ENCODE assay signal across 26 cellular contexts in the genomic region with DNA sequence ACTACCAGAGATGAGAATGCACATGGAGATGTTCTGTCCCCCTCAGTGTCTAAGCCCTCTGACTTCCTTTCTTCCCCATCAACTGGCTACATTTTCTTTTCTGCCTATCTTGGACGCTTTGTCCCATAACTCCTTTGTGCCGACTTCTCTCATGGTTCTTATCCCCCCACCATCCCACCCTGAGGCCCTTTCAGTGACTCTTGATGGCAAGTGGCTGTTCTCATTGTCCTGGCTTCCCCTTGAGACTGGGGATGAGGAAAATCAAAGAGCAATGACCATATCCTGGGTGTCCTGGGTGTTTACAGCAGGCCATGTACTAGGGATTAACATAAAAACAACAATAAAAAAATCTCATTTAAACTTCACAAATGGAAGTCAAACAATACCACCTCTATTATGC.
"Had no signal": no experiment of that assay in that cellular context is flagged by ENCODE, and none has a peak within 500 bp of the region (broad histone marks: within the 10 kb centered on the region; RNA-seq: fewer than 3 reads in every experiment).

No MANE protein-coding gene starts in this region.

- H3K27ac Mint-ChIP-seq: mesothelial cell of epicardium had no signal

- H3K36me3 ChIP-seq: esophagus squamous epithelium, gastrocnemius medialis, lower lobe of right lung had no signal

- H3K9me3 ChIP-seq: esophagus squamous epithelium, gastrocnemius medialis, heart right ventricle, left ventricle myocardium inferior, lower lobe of right lung, mucosa of descending colon had no signal

- H3K4me3 ChIP-seq: coronary artery, dorsolateral prefrontal cortex, esophagus squamous epithelium, gastrocnemius medialis, heart right ventricle, left ventricle myocardium inferior, lower lobe of right lung, mucosa of descending colon had no signal

- H3K4me3 Mint-ChIP-seq: immature natural killer cell, mesothelial cell of epicardium had no signal

- H3K27me3 ChIP-seq: dorsolateral prefrontal cortex, esophagus squamous epithelium, gastrocnemius medialis, heart right ventricle had no signal

- H3K9me3 Mint-ChIP-seq: immature natural killer cell, mesothelial cell of epicardium had no signal

- H3K27ac ChIP-seq: coronary artery, dorsolateral prefrontal cortex, esophagus squamous epithelium, gastrocnemius medialis, heart right ventricle, left ventricle myocardium inferior, lower lobe of right lung had no signal

- H3K4me1 ChIP-seq: gastrocnemius medialis had no signal

- FAIRE-seq: colon, endothelial cell of umbilical vein, kidney had no signal

- DNase-seq: dermis blood vessel endothelial cell; dorsolateral prefrontal cortex; effector CD4-positive, alpha-beta T cell; effector memory CD4-positive, alpha-beta T cell; esophagus squamous epithelium; foreskin fibroblast; foreskin melanocyte; gastrocnemius medialis; glutamatergic neuron; head of caudate nucleus; heart right ventricle; hypothalamus; immature natural killer cell; islet precursor cell; kidney; kidney glomerular epithelial cell; left colon; left ventricle myocardium inferior; lower lobe of right lung; mesenchymal stem cell; mucosa of descending colon had no signal

- ATAC-seq: gastrocnemius medialis, heart right ventricle, left colon, left lobe of liver, lower lobe of right lung, mucosa of descending colon had no signal
